In genomic region chr3:33590541-33590940, GRCh38 we compare ENCODE assay signal across 32 cellular contexts.
"Had no signal": no experiment of that assay in that cellular context is flagged by ENCODE, and none has a peak within 500 bp of the region (broad histone marks: within the 10 kb centered on the region; RNA-seq: fewer than 3 reads in every experiment).

No MANE protein-coding gene starts in this region.

- ATAC-seq: activated CD4-positive, CD25-positive, alpha-beta regulatory T cell treated with anti-CD3 and anti-CD28 coated beads, Interleukin-2, amount 50 U/mL, for 24 hours; activated CD8-positive, alpha-beta T cell treated with anti-CD3 and anti-CD28 coated beads for 36 hours; activated T-cell treated with anti-CD3 and anti-CD28 coated beads, Interleukin-2, amount 50 U/mL, for 4 hours; activated T-helper 17 cell treated with anti-CD3 and anti-CD28 coated beads, Interleukin-2, amount 50 U/mL, for 72 hours; gastroesophageal sphincter had no signal

- H3K27ac ChIP-seq: brain microvascular endothelial cell, colonic mucosa, epithelial cell of prostate, esophagus squamous epithelium, gastroesophageal sphincter, WERI-Rb-1 had no signal

- DNase-seq: activated B cell treated with CpG ODN at 0.5 μM for 24 hours; activated CD4-positive, alpha-beta T cell treated with anti-CD3 and anti-CD28 coated beads for 48 hours; activated CD4-positive, alpha-beta T cell treated with anti-CD3 and anti-CD28 coated beads, Interleukin-2, amount 50 U/mL, for 1 hour; activated CD4-positive, alpha-beta T cell treated with anti-CD3 and anti-CD28 coated beads, Interleukin-2, amount 50 U/mL, for 48 hours; activated CD8-positive, alpha-beta memory T cell treated with anti-CD3 and anti-CD28 coated beads for 24 hours; activated CD8-positive, alpha-beta T cell treated with anti-CD3 and anti-CD28 coated beads for 36 hours; activated effector memory CD4-positive, alpha-beta T cell treated with Interleukin-2 at 50 U/mL for 16 hours; activated gamma-delta T cell treated with Interleukin-2 at 50 U/mL for 16 hours; activated naive CD4-positive, alpha-beta T cell treated with anti-CD3 and anti-CD28 coated beads, Interleukin-2, amount 50 U/mL, for 16 hours; activated naive CD4-positive, alpha-beta T cell treated with Interleukin-2 at 50 U/mL for 16 hours; activated T-cell treated with anti-CD3 and anti-CD28 coated beads, Interleukin-2, amount 50 U/mL, for 4 hours; amniotic stem cell; anterior cingulate cortex; brain microvascular endothelial cell; caudate nucleus; cerebellar nuclear complex; colonic mucosa; effector CD8-positive, alpha-beta T cell; esophagus squamous epithelium; foreskin melanocyte; T1000; WERI-Rb-1 had no signal

- H3K27me3 Mint-ChIP-seq: activated B cell treated with CpG ODN at 0.5 μM for 24 hours; activated CD8-positive, alpha-beta T cell treated with anti-CD3 and anti-CD28 coated beads for 36 hours; activated naive CD8-positive, alpha-beta T cell; activated T-helper 17 cell treated with anti-CD3 and anti-CD28 coated beads, Interleukin-2, amount 50 U/mL, for 72 hours had no signal

- H3K9me3 Mint-ChIP-seq: activated B cell treated with CpG ODN at 0.5 μM for 24 hours; activated CD8-positive, alpha-beta T cell treated with anti-CD3 and anti-CD28 coated beads for 36 hours; activated T-cell treated with anti-CD3 and anti-CD28 coated beads, Interleukin-2, amount 50 U/mL, for 4 hours; activated T-helper 17 cell treated with anti-CD3 and anti-CD28 coated beads, Interleukin-2, amount 50 U/mL, for 72 hours; T-helper 1 cell treated with Interleukin-12 subunit alpha and Interleukin-12 subunit beta and Interleukin-4 antibody, amounts not matched to agents 30 μg/mL and 1 μg/mL, for 36 hours; T-helper 2 cell treated with Interferon-gamma antibody and Interleukin-4, amounts not matched to agents 5 μg/mL and 100 μg/mL, for 36 hours had no signal

- H3K27ac Mint-ChIP-seq: activated B cell treated with CpG ODN at 0.5 μM for 24 hours; activated CD8-positive, alpha-beta T cell treated with anti-CD3 and anti-CD28 coated beads for 36 hours; activated naive CD8-positive, alpha-beta T cell; activated T-helper 17 cell treated with anti-CD3 and anti-CD28 coated beads, Interleukin-2, amount 50 U/mL, for 72 hours; T-helper 1 cell treated with Interleukin-12 subunit alpha and Interleukin-12 subunit beta and Interleukin-4 antibody, amounts not matched to agents 30 μg/mL and 1 μg/mL, for 36 hours; T-helper 2 cell treated with Interferon-gamma antibody and Interleukin-4, amounts not matched to agents 5 μg/mL and 100 μg/mL, for 36 hours had no signal

- H3K4me1 Mint-ChIP-seq: activated B cell treated with CpG ODN at 0.5 μM for 24 hours had no signal

- H3K4me3 Mint-ChIP-seq: activated B cell treated with CpG ODN at 0.5 μM for 24 hours; activated CD8-positive, alpha-beta T cell treated with anti-CD3 and anti-CD28 coated beads for 36 hours; activated naive CD8-positive, alpha-beta T cell; activated T-cell treated with anti-CD3 and anti-CD28 coated beads, Interleukin-2, amount 50 U/mL, for 4 hours; activated T-helper 17 cell treated with anti-CD3 and anti-CD28 coated beads, Interleukin-2, amount 50 U/mL, for 72 hours; T-helper 1 cell treated with Interleukin-12 subunit alpha and Interleukin-12 subunit beta and Interleukin-4 antibody, amounts not matched to agents 30 μg/mL and 1 μg/mL, for 36 hours; T-helper 2 cell treated with Interferon-gamma antibody and Interleukin-4, amounts not matched to agents 5 μg/mL and 100 μg/mL, for 36 hours had no signal

- H3K36me3 ChIP-seq: brain microvascular endothelial cell, colonic mucosa had no signal

- H3K27me3 ChIP-seq: brain microvascular endothelial cell, colonic mucosa, esophagus squamous epithelium, gastroesophageal sphincter had no signal

- H3K4me3 ChIP-seq: colonic mucosa, esophagus squamous epithelium, gastroesophageal sphincter had no signal

- H3K4me1 ChIP-seq: colonic mucosa, esophagus squamous epithelium, gastroesophageal sphincter had no signal

- H3K9me3 ChIP-seq: colonic mucosa, esophagus squamous epithelium, gastroesophageal sphincter had no signal

- FAIRE-seq: astrocyte, endometrium, endothelial cell of umbilical vein had no signal
